1 cellular context compared by ENCODE assay signal in the genomic region with DNA sequence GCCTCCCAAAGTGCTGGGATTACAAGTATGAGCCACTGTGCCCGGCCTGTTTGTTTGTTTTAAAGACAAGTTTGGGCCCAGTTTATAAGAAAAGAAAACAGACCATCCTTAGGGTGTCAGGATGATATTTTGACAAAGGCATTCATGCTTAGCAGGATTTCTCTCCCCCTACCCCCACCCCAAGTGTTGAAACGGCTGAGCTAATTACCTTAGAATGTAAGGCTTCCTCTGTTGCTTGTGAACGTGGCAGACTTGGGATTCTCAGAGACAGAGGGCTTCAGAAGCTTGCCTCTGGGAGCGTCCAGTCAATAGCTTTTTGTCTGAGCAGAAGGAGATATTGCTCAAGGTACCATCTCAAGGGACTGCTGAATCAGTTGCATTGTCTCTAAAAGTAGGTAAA.
TF ChIP-seq lines count a peak whose summit lies in the region.

No MANE protein-coding gene starts in this region.

TF ChIP-seq in WTC11, 78 proteins besides CTCF, POLR2A, EP300 and RAD21 (continued from another document):
- TF ChIP-seq NR3C1 (CRISPR knock-in tag; conservative IDR thresholded peaks at IDR 0.05; ENCODE audit: low read depth) (no peak), CBFB (CRISPR knock-in tag; IDR thresholded peaks at IDR 0.05; ENCODE audit: low read depth) (no peak)
TF ChIP-seq in WTC11: peak in this region for 0.
